ENCODE assay signal across 9 cellular contexts in genomic region chr3:45693941-45694521, GRCh38. TPM values are rescaled to one million over a fixed set of nuclear protein-coding genes. Genes with fewer than 3 reads are reported as not detected.
DNase-seq lines count a peak whose midpoint lies in the region; ATAC-seq and TF ChIP-seq lines count a peak whose summit lies in the region.
"Had no signal": no experiment of that assay in that cellular context is flagged by ENCODE, and none has a peak within 500 bp of the region (broad histone marks: within the 10 kb centered on the region; RNA-seq: fewer than 3 reads in every experiment).

No MANE protein-coding gene starts in this region.

- TF ChIP-seq CTCF in breast epithelium (IDR thresholded peaks at IDR 0.05) (no peak), MCF 10A (IDR thresholded peaks at IDR 0.05; ENCODE audit: unreplicated experiment) (no peak), choroid plexus epithelial cell (conservative IDR thresholded peaks at IDR 0.05; ENCODE audit: low read depth, low read length) (peak; percentile 12)

- H3K27me3 ChIP-seq in breast epithelium, result no peaks in the 10 kb centered on the region

- H3K27ac ChIP-seq in breast epithelium, result peak overlapping the region; percentile 15 to 27

- no peak overlapping the region for H3K4me3 ChIP-seq in breast epithelium
- no peak overlapping the region for H3K4me3 ChIP-seq in choroid plexus epithelial cell (ENCODE audit: low read depth, low read length)

- no peak for TF ChIP-seq POLR2A in breast epithelium (IDR thresholded peaks at IDR 0.05)

- intact Hi-C loops in breast epithelium (cut with DNase I; ENCODE audit: low total_unique reads) (no loop called here), MCF 10A (cut with micrococcal nuclease) (no loop called here)

- H3K4me1 Mint-ChIP-seq in MCF 10A (ENCODE audit: insufficient read depth, unreplicated experiment), result peaks cover 32% of the 10 kb centered on the region
- peaks cover 85% of the 10 kb centered on the region for H3K4me1 Mint-ChIP-seq in stimulated activated naive CD8-positive, alpha-beta T cell treated with anti-CD3 and anti-CD28 coated beads, Interleukin-15, Interleukin-2, amounts not matched to agents 100 ng/mL and 50 ng/mL, for 24 hours (ENCODE audit: low read depth)

- CTCF ChIA-PET in MCF 10A (lab: Yijun Ruan, JAX), result interaction anchor here (0.6 to 1.2 kb wide), 9 partner anchors 9 to 1164 kb away, joined by 3 to 5 read pairs (median 3); no protein-coding TSS in a partner anchor

- H3K4me1 ChIP-seq in breast epithelium, result peaks cover 4 to 12% of the 10 kb centered on the region in 2 donors

- no peaks in the 10 kb centered on the region for H3K9me3 ChIP-seq in breast epithelium

- H3K36me3 Mint-ChIP-seq in MCF 10A (ENCODE audit: insufficient read depth, unreplicated experiment), result peaks cover 30% of the 10 kb centered on the region
- H3K36me3 Mint-ChIP-seq in stimulated activated naive CD8-positive, alpha-beta T cell treated with anti-CD3 and anti-CD28 coated beads, Interleukin-15, Interleukin-2, amounts not matched to agents 100 ng/mL and 50 ng/mL, for 24 hours (ENCODE audit: low read depth), result peaks cover 75% of the 10 kb centered on the region

- no peaks in the 10 kb centered on the region for H3K9me3 Mint-ChIP-seq in MCF 10A (ENCODE audit: unreplicated experiment)
- no peaks in the 10 kb centered on the region for H3K9me3 Mint-ChIP-seq in stimulated activated naive CD8-positive, alpha-beta T cell treated with anti-CD3 and anti-CD28 coated beads, Interleukin-15, Interleukin-2, amounts not matched to agents 100 ng/mL and 50 ng/mL, for 24 hours

- DNase-seq in breast epithelium (ENCODE audit: low spot score in 2 of 2) (no peak), MCF 10A (ENCODE audit: unreplicated experiment) (no peak), choroid plexus epithelial cell (ENCODE audit: low read depth) (peak; percentile 17), NCI-H2171 treated with DMSO at 0.1 percent for 48 hours (lab: John Stamatoyannopoulos, UW) (no peak), NCI-H146 (lab: John Stamatoyannopoulos, UW) (no peak), NCI-H524 treated with DMSO at 0.1 percent for 48 hours (lab: John Stamatoyannopoulos, UW) (no peak)
- DNase-seq: NCI-H69 had no signal

- no peaks in the 10 kb centered on the region for H3K27me3 Mint-ChIP-seq in MCF 10A (ENCODE audit: insufficient read depth, unreplicated experiment)
- H3K27me3 Mint-ChIP-seq in stimulated activated naive CD8-positive, alpha-beta T cell treated with anti-CD3 and anti-CD28 coated beads, Interleukin-15, Interleukin-2, amounts not matched to agents 100 ng/mL and 50 ng/mL, for 24 hours, result peaks cover 1% of the 10 kb centered on the region

- no TSS peak for BruUV-seq in MCF 10A (replicated peaks; lab: Mats Ljungman, UMichigan)

- H3K4me3 Mint-ChIP-seq in MCF 10A (ENCODE audit: unreplicated experiment), result no peak overlapping the region
- H3K4me3 Mint-ChIP-seq in stimulated activated naive CD8-positive, alpha-beta T cell treated with anti-CD3 and anti-CD28 coated beads, Interleukin-15, Interleukin-2, amounts not matched to agents 100 ng/mL and 50 ng/mL, for 24 hours, result peak overlapping the region; percentile 94

- no peak overlapping the region for H3K27ac Mint-ChIP-seq in MCF 10A (ENCODE audit: low read depth, unreplicated experiment)
- peak overlapping the region; percentile 99 for H3K27ac Mint-ChIP-seq in stimulated activated naive CD8-positive, alpha-beta T cell treated with anti-CD3 and anti-CD28 coated beads, Interleukin-15, Interleukin-2, amounts not matched to agents 100 ng/mL and 50 ng/mL, for 24 hours

- H3K36me3 ChIP-seq in breast epithelium, result no peaks in the 10 kb centered on the region

- POLR2A ChIA-PET in MCF 10A (lab: Yijun Ruan, JAX), result interaction anchor here (0.9 to 2.9 kb wide), 3 partner anchors 10 to 147 kb away, joined by 3 to 11 read pairs (median 4); partner anchors contain the start of gene LZTFL1

- peak; percentile 4; the same call in 2 of the 3 replicates for ATAC-seq in SK-N-SH treated with all-trans-retinoic acid at 6 μM for 48 hours

TF ChIP-seq in SK-N-SH treated with all-trans-retinoic acid at 6 μM for 48 hours, 23 proteins besides CTCF, POLR2A, EP300 and RAD21 (continues in another document):
- no peak for TF ChIP-seq ZC3H10 (CRISPR knock-in tag; IDR thresholded peaks at IDR 0.05)
- no peak for TF ChIP-seq ZNF565 (CRISPR knock-in tag; conservative IDR thresholded peaks at IDR 0.05; ENCODE audit: low read depth)
- TF ChIP-seq ARNTL (CRISPR knock-in tag; IDR thresholded peaks at IDR 0.05; ENCODE audit: borderline replicate concordance, low read depth), result no peak
- TF ChIP-seq ZFP3 (CRISPR knock-in tag; IDR thresholded peaks at IDR 0.05), result no peak
- TF ChIP-seq GLIS3 (CRISPR knock-in tag; IDR thresholded peaks at IDR 0.05), result no peak
- no peak for TF ChIP-seq CREB5 (CRISPR knock-in tag; IDR thresholded peaks at IDR 0.05; ENCODE audit: low read depth)
- TF ChIP-seq TSHZ2 (CRISPR knock-in tag; IDR thresholded peaks at IDR 0.05), result no peak
- no peak for TF ChIP-seq POU6F1 (CRISPR knock-in tag; IDR thresholded peaks at IDR 0.05; ENCODE audit: borderline replicate concordance, low read depth)
- TF ChIP-seq TOX (CRISPR knock-in tag; IDR thresholded peaks at IDR 0.05; ENCODE audit: borderline replicate concordance), result no peak
- TF ChIP-seq ZFP30 (CRISPR knock-in tag; IDR thresholded peaks at IDR 0.05), result no peak
- TF ChIP-seq CSDC2 (CRISPR knock-in tag; IDR thresholded peaks at IDR 0.05), result no peak
- TF ChIP-seq ISL1 (CRISPR knock-in tag; IDR thresholded peaks at IDR 0.05), result no peak
- TF ChIP-seq BACH2 (CRISPR knock-in tag; IDR thresholded peaks at IDR 0.05; ENCODE audit: borderline replicate concordance), result no peak
- TF ChIP-seq RARB (CRISPR knock-in tag; IDR thresholded peaks at IDR 0.05), result no peak
- TF ChIP-seq PATZ1 (CRISPR knock-in tag; IDR thresholded peaks at IDR 0.05; ENCODE audit: borderline replicate concordance), result no peak
- no peak for TF ChIP-seq TCF4 (CRISPR knock-in tag; IDR thresholded peaks at IDR 0.05; ENCODE audit: borderline replicate concordance)

RNA-seq across cellular contexts. Expression of gene SACM1L, which starts 4.8 kb away (rescaled TPM):
- total RNA-seq in breast epithelium, result 10 to 100 TPM; 49.3 to 84.7 (median 61.3) TPM
- total RNA-seq in MCF 10A (2022), result 39.3 and 44.5 TPM in 2 replicates
